4 cellular contexts compared by ENCODE assay signal in genomic region chr6:34509782-34510181, GRCh38.
TF ChIP-seq lines count a peak whose summit lies in the region.

No MANE protein-coding gene starts in this region.

TF ChIP-seq in HEK293, 187 proteins besides CTCF, POLR2A, EP300 and RAD21:
- TF ChIP-seq ZNF530 (tag by site-specific recombination; IDR thresholded peaks at IDR 0.05; ENCODE audit: low read depth) (no peak), ZNF211 (tag by site-specific recombination; IDR thresholded peaks at IDR 0.05; ENCODE audit: low read depth) (no peak), ZNF146 (tag by site-specific recombination; IDR thresholded peaks at IDR 0.05) (peak; percentile 88), ZNF580 (tag by site-specific recombination; IDR thresholded peaks at IDR 0.05) (0 out of 2 replicates have a peak, but pooled peaks have one; percentile 47), ZNF280C (tag by site-specific recombination; IDR thresholded peaks at IDR 0.05) (no peak)

TF ChIP-seq in K562, 482 proteins besides CTCF, POLR2A, EP300 and RAD21:
- TF ChIP-seq ZNF444 (CRISPR knock-in tag; IDR thresholded peaks at IDR 0.05) = no peak
- peak; percentile 75 for TF ChIP-seq RBM25 (IDR thresholded peaks at IDR 0.05; ENCODE audit: low read depth, low read length, severe bottlenecking)
- peak; percentile 20; the same call in 1 of the 2 replicates for TF ChIP-seq BCOR (IDR thresholded peaks at IDR 0.05)
- TF ChIP-seq CREB1 (IDR thresholded peaks at IDR 0.05) = no peak
- no peak for TF ChIP-seq CREB1 (CRISPR knock-in tag; IDR thresholded peaks at IDR 0.05)
- peak; percentile 62 for TF ChIP-seq ADNP (tag; IDR thresholded peaks at IDR 0.05)
- no peak for TF ChIP-seq SNIP1 (IDR thresholded peaks at IDR 0.05; ENCODE audit: low read depth)
- peak; percentile 31; the same call in 1 of the 2 replicates for TF ChIP-seq SMARCA5 (IDR thresholded peaks at IDR 0.05)
- peak in 1 of 2 experiments; percentile 58; a peak in 2 of 4 replicates for TF ChIP-seq KDM1A (IDR thresholded peaks at IDR 0.05)
- TF ChIP-seq ZNF146 (CRISPR knock-in tag; IDR thresholded peaks at IDR 0.05; ENCODE audit: unreplicated experiment) = peak; percentile 99
- TF ChIP-seq GABPB2 (CRISPR knock-in tag; conservative IDR thresholded peaks at IDR 0.05) = no peak
- TF ChIP-seq CSDE1 (IDR thresholded peaks at IDR 0.05) = no peak
- TF ChIP-seq PHTF2 (CRISPR knock-in tag; IDR thresholded peaks at IDR 0.05) = no peak
- no peak for TF ChIP-seq ZNF3 (CRISPR knock-in tag; IDR thresholded peaks at IDR 0.05)
- TF ChIP-seq ETV5 (CRISPR knock-in tag; IDR thresholded peaks at IDR 0.05; ENCODE audit: low read depth) = no peak

TF ChIP-seq in endothelial cell of umbilical vein, 7 proteins besides CTCF, POLR2A, EP300 and RAD21:
- no peak for TF ChIP-seq MAX (IDR thresholded peaks at IDR 0.05; ENCODE audit: insufficient read depth, insufficient read length)
TF ChIP-seq in endothelial cell of umbilical vein: peak in this region for 0.

TF ChIP-seq in WTC11, 78 proteins besides CTCF, POLR2A, EP300 and RAD21:
- TF ChIP-seq RORB (CRISPR knock-in tag; IDR thresholded peaks at IDR 0.05) (no peak), GRHL2 (CRISPR knock-in tag; IDR thresholded peaks at IDR 0.05; ENCODE audit: insufficient replicate concordance, severe bottlenecking) (no peak), ZNF532 (CRISPR knock-in tag; IDR thresholded peaks at IDR 0.05; ENCODE audit: borderline replicate concordance) (no peak), PRRX2 (CRISPR knock-in tag; IDR thresholded peaks at IDR 0.05) (no peak), ELF4 (CRISPR knock-in tag; IDR thresholded peaks at IDR 0.05; ENCODE audit: low read depth) (no peak), PRDM15 (CRISPR knock-in tag; IDR thresholded peaks at IDR 0.05) (no peak), NR1H2 (CRISPR knock-in tag; IDR thresholded peaks at IDR 0.05) (no peak), ZBTB21 (CRISPR knock-in tag; IDR thresholded peaks at IDR 0.05; ENCODE audit: borderline replicate concordance) (no peak), STAT6 (CRISPR knock-in tag; conservative IDR thresholded peaks at IDR 0.05; ENCODE audit: low read depth) (no peak), SP1 (CRISPR knock-in tag; conservative IDR thresholded peaks at IDR 0.05) (no peak), IRF1 (CRISPR knock-in tag; IDR thresholded peaks at IDR 0.05) (no peak), SOX15 (CRISPR knock-in tag; IDR thresholded peaks at IDR 0.05) (no peak), MYBL2 (CRISPR knock-in tag; IDR thresholded peaks at IDR 0.05) (no peak), ZBTB43 (CRISPR knock-in tag; IDR thresholded peaks at IDR 0.05) (no peak), SMAD3 (CRISPR knock-in tag; IDR thresholded peaks at IDR 0.05; ENCODE audit: borderline replicate concordance) (no peak)
